ENCODE assay signal across 1 cellular context in the genomic region with DNA sequence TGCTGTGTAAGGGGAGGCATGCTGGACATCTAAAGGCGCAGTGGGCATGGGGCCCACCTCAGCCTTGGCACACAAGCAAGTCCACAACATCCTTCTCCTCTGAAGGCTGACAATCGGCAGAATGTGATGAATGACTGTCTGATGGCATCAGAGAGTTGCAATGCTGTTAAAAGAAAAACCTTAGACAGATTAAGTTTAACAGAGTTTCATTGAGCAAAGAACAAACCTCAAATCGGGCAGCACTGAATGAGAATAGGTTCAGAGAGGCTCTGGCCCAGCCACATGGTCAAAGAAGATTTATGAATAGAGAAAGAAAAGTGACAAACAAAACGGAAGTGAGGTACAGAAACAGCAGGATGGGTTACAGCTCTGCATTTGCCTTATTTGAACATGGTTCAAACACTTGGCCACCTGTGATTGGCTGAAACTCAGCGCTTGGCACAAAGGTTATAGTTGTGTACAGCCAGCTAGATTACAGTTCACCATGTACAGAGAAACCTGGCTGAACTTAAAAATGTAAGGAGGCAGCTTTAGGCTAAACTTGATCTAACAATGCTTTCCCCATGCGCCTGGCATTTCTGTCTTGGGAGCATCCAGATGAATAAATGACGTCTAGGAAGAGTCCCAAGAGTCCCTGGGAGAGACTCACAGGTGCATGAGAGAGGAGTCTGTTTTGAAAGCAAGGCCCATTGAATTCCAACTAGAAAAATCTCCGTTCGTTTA.
TF ChIP-seq lines count a peak whose summit lies in the region.

No MANE protein-coding gene starts in this region.

TF ChIP-seq in K562, 482 proteins besides CTCF, POLR2A, EP300 and RAD21 (continued from another document and continues in another):
- TF ChIP-seq, protein P1, sequence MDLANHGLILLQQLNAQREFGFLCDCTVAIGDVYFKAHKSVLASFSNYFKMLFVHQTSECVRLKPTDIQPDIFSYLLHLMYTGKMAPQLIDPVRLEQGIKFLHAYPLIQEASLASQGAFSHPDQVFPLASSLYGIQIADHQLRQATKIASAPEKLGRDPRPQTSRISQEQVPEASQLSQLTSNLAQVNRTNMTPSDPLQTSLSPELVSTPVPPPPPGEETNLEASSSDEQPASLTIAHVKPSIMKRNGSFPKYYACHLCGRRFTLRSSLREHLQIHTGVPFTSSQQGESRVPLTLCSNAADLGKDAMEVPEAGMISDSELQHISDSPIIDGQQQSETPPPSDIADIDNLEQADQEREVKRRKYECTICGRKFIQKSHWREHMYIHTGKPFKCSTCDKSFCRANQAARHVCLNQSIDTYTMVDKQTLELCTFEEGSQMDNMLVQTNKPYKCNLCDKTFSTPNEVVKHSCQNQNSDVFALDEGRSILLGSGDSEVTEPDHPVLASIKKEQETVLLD (IDR thresholded peaks at IDR 0.05) = no peak
- TF ChIP-seq NFXL1 (CRISPR knock-in tag; IDR thresholded peaks at IDR 0.05) (no peak), BHLHE40 (IDR thresholded peaks at IDR 0.05; ENCODE audit: low read length) (no peak), MIER1 (IDR thresholded peaks at IDR 0.05; ENCODE audit: low read depth) (no peak), MCM7 (IDR thresholded peaks at IDR 0.05) (no peak), KDM1A (IDR thresholded peaks at IDR 0.05) (no peak), ZNF583 (CRISPR knock-in tag; IDR thresholded peaks at IDR 0.05) (peak; percentile 66; the same call in 1 of the 2 replicates), IFI16 (CRISPR knock-in tag; IDR thresholded peaks at IDR 0.05) (no peak), SRSF7 (optimal IDR thresholded peaks at IDR 0.05; ENCODE audit: low read depth, low read length) (no peak), SMAD1 (IDR thresholded peaks at IDR 0.05; ENCODE audit: low read depth, low read length, partially characterized antibody) (no peak), ZNF174 (CRISPR knock-in tag; IDR thresholded peaks at IDR 0.05) (no peak), NFE2 (IDR thresholded peaks at IDR 0.05; ENCODE audit: low read depth) (no peak), TAF15 (IDR thresholded peaks at IDR 0.05; ENCODE audit: low read depth, low read length) (no peak), TCF7L2 (IDR thresholded peaks at IDR 0.05; ENCODE audit: low read depth, low read length) (no peak), ZC3H11A (IDR thresholded peaks at IDR 0.05; ENCODE audit: low read depth, low read length) (no peak), RFX5 (IDR thresholded peaks at IDR 0.05; ENCODE audit: low read depth, low read length) (no peak), ZNF24 (IDR thresholded peaks at IDR 0.05) (no peak), PTTG1 (tag; IDR thresholded peaks at IDR 0.05; ENCODE audit: low read depth) (peak; percentile 75), RBM15 (IDR thresholded peaks at IDR 0.05; ENCODE audit: insufficient read depth, low read length) (no peak), ZKSCAN3 (CRISPR knock-in tag; IDR thresholded peaks at IDR 0.05) (no peak), POLR3A (IDR thresholded peaks at IDR 0.05; ENCODE audit: borderline replicate concordance, extremely low read depth, insufficient read depth, insufficient read length) (no peak)
- TF ChIP-seq, protein P2, sequence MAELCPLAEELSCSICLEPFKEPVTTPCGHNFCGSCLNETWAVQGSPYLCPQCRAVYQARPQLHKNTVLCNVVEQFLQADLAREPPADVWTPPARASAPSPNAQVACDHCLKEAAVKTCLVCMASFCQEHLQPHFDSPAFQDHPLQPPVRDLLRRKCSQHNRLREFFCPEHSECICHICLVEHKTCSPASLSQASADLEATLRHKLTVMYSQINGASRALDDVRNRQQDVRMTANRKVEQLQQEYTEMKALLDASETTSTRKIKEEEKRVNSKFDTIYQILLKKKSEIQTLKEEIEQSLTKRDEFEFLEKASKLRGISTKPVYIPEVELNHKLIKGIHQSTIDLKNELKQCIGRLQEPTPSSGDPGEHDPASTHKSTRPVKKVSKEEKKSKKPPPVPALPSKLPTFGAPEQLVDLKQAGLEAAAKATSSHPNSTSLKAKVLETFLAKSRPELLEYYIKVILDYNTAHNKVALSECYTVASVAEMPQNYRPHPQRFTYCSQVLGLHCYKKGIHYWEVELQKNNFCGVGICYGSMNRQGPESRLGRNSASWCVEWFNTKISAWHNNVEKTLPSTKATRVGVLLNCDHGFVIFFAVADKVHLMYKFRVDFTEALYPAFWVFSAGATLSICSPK (IDR thresholded peaks at IDR 0.05; ENCODE audit: borderline replicate concordance) = no peak
- TF ChIP-seq, protein P3, sequence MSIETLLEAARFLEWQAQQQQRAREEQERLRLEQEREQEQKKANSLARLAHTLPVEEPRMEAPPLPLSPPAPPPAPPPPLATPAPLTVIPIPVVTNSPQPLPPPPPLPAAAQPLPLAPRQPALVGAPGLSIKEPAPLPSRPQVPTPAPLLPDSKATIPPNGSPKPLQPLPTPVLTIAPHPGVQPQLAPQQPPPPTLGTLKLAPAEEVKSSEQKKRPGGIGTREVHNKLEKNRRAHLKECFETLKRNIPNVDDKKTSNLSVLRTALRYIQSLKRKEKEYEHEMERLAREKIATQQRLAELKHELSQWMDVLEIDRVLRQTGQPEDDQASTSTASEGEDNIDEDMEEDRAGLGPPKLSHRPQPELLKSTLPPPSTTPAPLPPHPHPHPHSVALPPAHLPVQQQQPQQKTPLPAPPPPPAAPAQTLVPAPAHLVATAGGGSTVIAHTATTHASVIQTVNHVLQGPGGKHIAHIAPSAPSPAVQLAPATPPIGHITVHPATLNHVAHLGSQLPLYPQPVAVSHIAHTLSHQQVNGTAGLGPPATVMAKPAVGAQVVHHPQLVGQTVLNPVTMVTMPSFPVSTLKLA (conservative IDR thresholded peaks at IDR 0.05) = no peak
- TF ChIP-seq, protein P4, sequence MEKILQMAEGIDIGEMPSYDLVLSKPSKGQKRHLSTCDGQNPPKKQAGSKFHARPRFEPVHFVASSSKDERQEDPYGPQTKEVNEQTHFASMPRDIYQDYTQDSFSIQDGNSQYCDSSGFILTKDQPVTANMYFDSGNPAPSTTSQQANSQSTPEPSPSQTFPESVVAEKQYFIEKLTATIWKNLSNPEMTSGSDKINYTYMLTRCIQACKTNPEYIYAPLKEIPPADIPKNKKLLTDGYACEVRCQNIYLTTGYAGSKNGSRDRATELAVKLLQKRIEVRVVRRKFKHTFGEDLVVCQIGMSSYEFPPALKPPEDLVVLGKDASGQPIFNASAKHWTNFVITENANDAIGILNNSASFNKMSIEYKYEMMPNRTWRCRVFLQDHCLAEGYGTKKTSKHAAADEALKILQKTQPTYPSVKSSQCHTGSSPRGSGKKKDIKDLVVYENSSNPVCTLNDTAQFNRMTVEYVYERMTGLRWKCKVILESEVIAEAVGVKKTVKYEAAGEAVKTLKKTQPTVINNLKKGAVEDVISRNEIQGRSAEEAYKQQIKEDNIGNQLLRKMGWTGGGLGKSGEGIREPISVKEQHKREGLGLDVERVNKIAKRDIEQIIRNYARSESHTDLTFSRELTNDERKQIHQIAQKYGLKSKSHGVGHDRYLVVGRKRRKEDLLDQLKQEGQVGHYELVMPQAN (IDR thresholded peaks at IDR 0.05; ENCODE audit: borderline replicate concordance) = no peak
- TF ChIP-seq, protein P5, sequence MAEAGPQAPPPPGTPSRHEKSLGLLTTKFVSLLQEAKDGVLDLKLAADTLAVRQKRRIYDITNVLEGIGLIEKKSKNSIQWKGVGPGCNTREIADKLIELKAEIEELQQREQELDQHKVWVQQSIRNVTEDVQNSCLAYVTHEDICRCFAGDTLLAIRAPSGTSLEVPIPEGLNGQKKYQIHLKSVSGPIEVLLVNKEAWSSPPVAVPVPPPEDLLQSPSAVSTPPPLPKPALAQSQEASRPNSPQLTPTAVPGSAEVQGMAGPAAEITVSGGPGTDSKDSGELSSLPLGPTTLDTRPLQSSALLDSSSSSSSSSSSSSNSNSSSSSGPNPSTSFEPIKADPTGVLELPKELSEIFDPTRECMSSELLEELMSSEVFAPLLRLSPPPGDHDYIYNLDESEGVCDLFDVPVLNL (CRISPR knock-in tag; IDR thresholded peaks at IDR 0.05; ENCODE audit: low read depth) = no peak
- TF ChIP-seq, protein P6, sequence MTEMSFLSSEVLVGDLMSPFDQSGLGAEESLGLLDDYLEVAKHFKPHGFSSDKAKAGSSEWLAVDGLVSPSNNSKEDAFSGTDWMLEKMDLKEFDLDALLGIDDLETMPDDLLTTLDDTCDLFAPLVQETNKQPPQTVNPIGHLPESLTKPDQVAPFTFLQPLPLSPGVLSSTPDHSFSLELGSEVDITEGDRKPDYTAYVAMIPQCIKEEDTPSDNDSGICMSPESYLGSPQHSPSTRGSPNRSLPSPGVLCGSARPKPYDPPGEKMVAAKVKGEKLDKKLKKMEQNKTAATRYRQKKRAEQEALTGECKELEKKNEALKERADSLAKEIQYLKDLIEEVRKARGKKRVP (CRISPR knock-in tag; IDR thresholded peaks at IDR 0.05) = 0 out of 2 replicates have a peak, but pooled peaks have one; percentile 19
- TF ChIP-seq, protein P7, sequence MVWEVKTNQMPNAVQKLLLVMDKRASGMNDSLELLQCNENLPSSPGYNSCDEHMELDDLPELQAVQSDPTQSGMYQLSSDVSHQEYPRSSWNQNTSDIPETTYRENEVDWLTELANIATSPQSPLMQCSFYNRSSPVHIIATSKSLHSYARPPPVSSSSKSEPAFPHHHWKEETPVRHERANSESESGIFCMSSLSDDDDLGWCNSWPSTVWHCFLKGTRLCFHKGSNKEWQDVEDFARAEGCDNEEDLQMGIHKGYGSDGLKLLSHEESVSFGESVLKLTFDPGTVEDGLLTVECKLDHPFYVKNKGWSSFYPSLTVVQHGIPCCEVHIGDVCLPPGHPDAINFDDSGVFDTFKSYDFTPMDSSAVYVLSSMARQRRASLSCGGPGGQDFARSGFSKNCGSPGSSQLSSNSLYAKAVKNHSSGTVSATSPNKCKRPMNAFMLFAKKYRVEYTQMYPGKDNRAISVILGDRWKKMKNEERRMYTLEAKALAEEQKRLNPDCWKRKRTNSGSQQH (CRISPR knock-in tag; IDR thresholded peaks at IDR 0.05) = no peak
- TF ChIP-seq, protein P8, sequence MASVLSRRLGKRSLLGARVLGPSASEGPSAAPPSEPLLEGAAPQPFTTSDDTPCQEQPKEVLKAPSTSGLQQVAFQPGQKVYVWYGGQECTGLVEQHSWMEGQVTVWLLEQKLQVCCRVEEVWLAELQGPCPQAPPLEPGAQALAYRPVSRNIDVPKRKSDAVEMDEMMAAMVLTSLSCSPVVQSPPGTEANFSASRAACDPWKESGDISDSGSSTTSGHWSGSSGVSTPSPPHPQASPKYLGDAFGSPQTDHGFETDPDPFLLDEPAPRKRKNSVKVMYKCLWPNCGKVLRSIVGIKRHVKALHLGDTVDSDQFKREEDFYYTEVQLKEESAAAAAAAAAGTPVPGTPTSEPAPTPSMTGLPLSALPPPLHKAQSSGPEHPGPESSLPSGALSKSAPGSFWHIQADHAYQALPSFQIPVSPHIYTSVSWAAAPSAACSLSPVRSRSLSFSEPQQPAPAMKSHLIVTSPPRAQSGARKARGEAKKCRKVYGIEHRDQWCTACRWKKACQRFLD (CRISPR knock-in tag; IDR thresholded peaks at IDR 0.05) = no peak
- TF ChIP-seq, protein P9, sequence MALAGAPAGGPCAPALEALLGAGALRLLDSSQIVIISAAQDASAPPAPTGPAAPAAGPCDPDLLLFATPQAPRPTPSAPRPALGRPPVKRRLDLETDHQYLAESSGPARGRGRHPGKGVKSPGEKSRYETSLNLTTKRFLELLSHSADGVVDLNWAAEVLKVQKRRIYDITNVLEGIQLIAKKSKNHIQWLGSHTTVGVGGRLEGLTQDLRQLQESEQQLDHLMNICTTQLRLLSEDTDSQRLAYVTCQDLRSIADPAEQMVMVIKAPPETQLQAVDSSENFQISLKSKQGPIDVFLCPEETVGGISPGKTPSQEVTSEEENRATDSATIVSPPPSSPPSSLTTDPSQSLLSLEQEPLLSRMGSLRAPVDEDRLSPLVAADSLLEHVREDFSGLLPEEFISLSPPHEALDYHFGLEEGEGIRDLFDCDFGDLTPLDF (CRISPR knock-in tag; IDR thresholded peaks at IDR 0.05) = no peak
- TF ChIP-seq, protein P10, sequence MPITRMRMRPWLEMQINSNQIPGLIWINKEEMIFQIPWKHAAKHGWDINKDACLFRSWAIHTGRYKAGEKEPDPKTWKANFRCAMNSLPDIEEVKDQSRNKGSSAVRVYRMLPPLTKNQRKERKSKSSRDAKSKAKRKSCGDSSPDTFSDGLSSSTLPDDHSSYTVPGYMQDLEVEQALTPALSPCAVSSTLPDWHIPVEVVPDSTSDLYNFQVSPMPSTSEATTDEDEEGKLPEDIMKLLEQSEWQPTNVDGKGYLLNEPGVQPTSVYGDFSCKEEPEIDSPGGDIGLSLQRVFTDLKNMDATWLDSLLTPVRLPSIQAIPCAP (CRISPR knock-in tag; IDR thresholded peaks at IDR 0.05; ENCODE audit: borderline replicate concordance) = no peak
